1 cellular context compared by ENCODE assay signal in the genomic region with DNA sequence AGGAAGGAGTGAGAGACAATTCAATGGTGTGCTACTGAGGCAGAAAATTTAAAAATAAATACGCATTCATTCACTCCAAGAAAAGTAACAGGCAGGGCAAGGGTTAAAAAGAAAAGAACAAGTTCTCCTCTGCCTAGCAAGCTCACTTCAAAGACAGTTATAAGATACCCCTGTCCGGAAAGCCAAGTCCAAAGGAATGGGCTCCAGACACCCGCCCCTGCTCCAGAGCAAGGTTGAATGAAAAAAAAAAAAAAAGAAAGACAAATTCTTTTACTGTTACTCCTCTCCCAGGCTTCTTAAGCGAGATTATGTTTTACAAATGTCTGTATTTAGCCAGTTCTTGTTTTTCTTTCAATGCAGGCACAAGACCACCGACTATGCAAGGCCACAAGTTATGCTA.
TF ChIP-seq lines count a peak whose summit lies in the region.

No MANE protein-coding gene starts in this region.

TF ChIP-seq in SK-N-SH treated with all-trans-retinoic acid at 6 μM for 48 hours, 23 proteins besides CTCF, POLR2A, EP300 and RAD21:
- TF ChIP-seq, protein P1, sequence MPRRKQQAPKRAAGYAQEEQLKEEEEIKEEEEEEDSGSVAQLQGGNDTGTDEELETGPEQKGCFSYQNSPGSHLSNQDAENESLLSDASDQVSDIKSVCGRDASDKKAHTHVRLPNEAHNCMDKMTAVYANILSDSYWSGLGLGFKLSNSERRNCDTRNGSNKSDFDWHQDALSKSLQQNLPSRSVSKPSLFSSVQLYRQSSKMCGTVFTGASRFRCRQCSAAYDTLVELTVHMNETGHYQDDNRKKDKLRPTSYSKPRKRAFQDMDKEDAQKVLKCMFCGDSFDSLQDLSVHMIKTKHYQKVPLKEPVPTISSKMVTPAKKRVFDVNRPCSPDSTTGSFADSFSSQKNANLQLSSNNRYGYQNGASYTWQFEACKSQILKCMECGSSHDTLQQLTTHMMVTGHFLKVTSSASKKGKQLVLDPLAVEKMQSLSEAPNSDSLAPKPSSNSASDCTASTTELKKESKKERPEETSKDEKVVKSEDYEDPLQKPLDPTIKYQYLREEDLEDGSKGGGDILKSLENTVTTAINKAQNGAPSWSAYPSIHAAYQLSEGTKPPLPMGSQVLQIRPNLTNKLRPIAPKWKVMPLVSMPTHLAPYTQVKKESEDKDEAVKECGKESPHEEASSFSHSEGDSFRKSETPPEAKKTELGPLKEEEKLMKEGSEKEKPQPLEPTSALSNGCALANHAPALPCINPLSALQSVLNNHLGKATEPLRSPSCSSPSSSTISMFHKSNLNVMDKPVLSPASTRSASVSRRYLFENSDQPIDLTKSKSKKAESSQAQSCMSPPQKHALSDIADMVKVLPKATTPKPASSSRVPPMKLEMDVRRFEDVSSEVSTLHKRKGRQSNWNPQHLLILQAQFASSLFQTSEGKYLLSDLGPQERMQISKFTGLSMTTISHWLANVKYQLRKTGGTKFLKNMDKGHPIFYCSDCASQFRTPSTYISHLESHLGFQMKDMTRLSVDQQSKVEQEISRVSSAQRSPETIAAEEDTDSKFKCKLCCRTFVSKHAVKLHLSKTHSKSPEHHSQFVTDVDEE (CRISPR knock-in tag; IDR thresholded peaks at IDR 0.05): no peak
- TF ChIP-seq OSR1 (CRISPR knock-in tag; IDR thresholded peaks at IDR 0.05) (no peak), ESRRG (CRISPR knock-in tag; IDR thresholded peaks at IDR 0.05) (no peak), ARNTL (CRISPR knock-in tag; IDR thresholded peaks at IDR 0.05; ENCODE audit: borderline replicate concordance, low read depth) (no peak), SNAI2 (CRISPR knock-in tag; IDR thresholded peaks at IDR 0.05) (no peak), GLIS3 (CRISPR knock-in tag; IDR thresholded peaks at IDR 0.05) (no peak), ZNF565 (CRISPR knock-in tag; conservative IDR thresholded peaks at IDR 0.05; ENCODE audit: low read depth) (no peak), PPARA (CRISPR knock-in tag; IDR thresholded peaks at IDR 0.05; ENCODE audit: borderline replicate concordance) (no peak), CSDC2 (CRISPR knock-in tag; IDR thresholded peaks at IDR 0.05) (no peak)
- TF ChIP-seq, protein P2, sequence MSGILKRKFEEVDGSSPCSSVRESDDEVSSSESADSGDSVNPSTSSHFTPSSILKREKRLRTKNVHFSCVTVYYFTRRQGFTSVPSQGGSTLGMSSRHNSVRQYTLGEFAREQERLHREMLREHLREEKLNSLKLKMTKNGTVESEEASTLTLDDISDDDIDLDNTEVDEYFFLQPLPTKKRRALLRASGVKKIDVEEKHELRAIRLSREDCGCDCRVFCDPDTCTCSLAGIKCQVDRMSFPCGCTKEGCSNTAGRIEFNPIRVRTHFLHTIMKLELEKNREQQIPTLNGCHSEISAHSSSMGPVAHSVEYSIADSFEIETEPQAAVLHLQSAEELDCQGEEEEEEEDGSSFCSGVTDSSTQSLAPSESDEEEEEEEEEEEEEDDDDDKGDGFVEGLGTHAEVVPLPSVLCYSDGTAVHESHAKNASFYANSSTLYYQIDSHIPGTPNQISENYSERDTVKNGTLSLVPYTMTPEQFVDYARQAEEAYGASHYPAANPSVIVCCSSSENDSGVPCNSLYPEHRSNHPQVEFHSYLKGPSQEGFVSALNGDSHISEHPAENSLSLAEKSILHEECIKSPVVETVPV (CRISPR knock-in tag; IDR thresholded peaks at IDR 0.05): no peak
TF ChIP-seq in SK-N-SH treated with all-trans-retinoic acid at 6 μM for 48 hours: peak in this region for 0.
